Comparison of ENCODE assay signal across 25 cellular contexts in the genomic region with DNA sequence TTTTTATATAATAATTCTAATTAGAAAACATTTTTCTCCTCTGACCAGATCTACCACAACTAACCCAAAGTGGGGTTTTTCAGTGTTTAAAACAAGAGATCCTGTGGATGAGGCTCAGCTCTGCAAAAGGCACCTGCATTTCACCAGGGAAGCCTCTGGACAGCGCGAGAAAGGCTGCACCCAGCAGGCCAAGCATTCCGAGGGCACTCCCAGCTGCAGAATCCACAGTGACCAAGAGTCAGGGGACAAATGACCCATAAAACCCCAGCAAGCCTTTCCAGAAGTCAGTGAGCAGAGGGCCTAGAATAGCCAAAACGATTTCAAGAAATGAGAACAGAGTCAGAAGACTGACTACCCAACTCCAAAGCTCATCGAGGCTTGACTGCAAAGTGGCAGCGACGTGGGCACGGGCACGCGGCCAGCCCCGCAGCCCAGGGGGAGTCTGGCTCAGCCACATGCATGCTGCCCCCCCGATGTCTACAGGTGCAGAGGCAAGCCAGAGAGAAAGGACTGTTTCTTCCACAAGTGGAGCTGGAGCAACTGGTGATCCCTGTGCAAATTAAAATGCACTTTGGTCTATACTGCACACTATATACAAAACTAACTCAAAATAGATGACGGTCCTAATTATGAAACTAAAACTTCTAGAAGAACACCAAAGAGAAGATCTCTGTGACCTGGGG. TPM values are rescaled to one million over a fixed set of nuclear protein-coding genes. Genes with fewer than 3 reads are reported as not detected.
DNase-seq lines count a peak whose midpoint lies in the region; ATAC-seq and TF ChIP-seq lines count a peak whose summit lies in the region.
"Had no signal": no experiment of that assay in that cellular context is flagged by ENCODE, and none has a peak within 500 bp of the region (broad histone marks: within the 10 kb centered on the region; RNA-seq: fewer than 3 reads in every experiment).

No MANE protein-coding gene starts in this region.

- peak overlapping the region in 2 of 3 donors; percentile 17 to 39 for H3K27ac Mint-ChIP-seq in IgD-negative memory B cell
- H3K27ac Mint-ChIP-seq in endothelial cell (ENCODE audit: unreplicated experiment) = no peak overlapping the region
- H3K27ac Mint-ChIP-seq: activated naive CD8-positive, alpha-beta T cell treated with anti-CD3 and anti-CD28 coated beads for 36 hours; naive B cell had no signal

- peak overlapping the region; percentile 20 for H3K27ac ChIP-seq in rectal smooth muscle tissue (ENCODE audit: low read depth, low read length)
- H3K27ac ChIP-seq: coronary artery, prostate gland, testis had no signal

- H3K4me3 ChIP-seq in rectal smooth muscle tissue (ENCODE audit: low read length) = no peak overlapping the region
- H3K4me3 ChIP-seq: coronary artery, prostate gland, testis had no signal

- H3K4me1 ChIP-seq in rectal smooth muscle tissue (ENCODE audit: control insufficient read depth, insufficient read depth, low read length) = peaks cover 11% of the 10 kb centered on the region

- H3K36me3 ChIP-seq in rectal smooth muscle tissue (ENCODE audit: control insufficient read depth, insufficient read depth, low read length) = peaks cover 3% of the 10 kb centered on the region
- H3K36me3 ChIP-seq: prostate gland had no signal

- no peaks in the 10 kb centered on the region for H3K9me3 Mint-ChIP-seq in IgD-negative memory B cell
- no peaks in the 10 kb centered on the region for H3K9me3 Mint-ChIP-seq in endothelial cell (ENCODE audit: unreplicated experiment)
- H3K9me3 Mint-ChIP-seq: activated naive CD8-positive, alpha-beta T cell treated with anti-CD3 and anti-CD28 coated beads for 36 hours; H9; naive B cell had no signal

- H3K4me3 Mint-ChIP-seq in IgD-negative memory B cell = peak overlapping the region in 1 of 4 donors; percentile 9
- H3K4me3 Mint-ChIP-seq in endothelial cell (ENCODE audit: unreplicated experiment) = peak overlapping the region; percentile 65
- H3K4me3 Mint-ChIP-seq: activated naive CD8-positive, alpha-beta T cell treated with anti-CD3 and anti-CD28 coated beads for 36 hours; H9; naive B cell had no signal

- no peaks in the 10 kb centered on the region for H3K27me3 ChIP-seq in rectal smooth muscle tissue (ENCODE audit: control insufficient read depth, insufficient read depth, low read length)
- H3K27me3 ChIP-seq: testis had no signal

- H3K9ac ChIP-seq in rectal smooth muscle tissue (ENCODE audit: low read length) = no peak overlapping the region

- in situ Hi-C loops in ACHN (cut with HindIII; ENCODE audit: low pct_ligation_motif_present, low pct_unique_long_range_greater_than_20kb, low sequenced_read_pairs) = no loop called here

- no peak for TF ChIP-seq CTCF in endothelial cell (IDR thresholded peaks at IDR 0.05; ENCODE audit: unreplicated experiment)

- no peaks in the 10 kb centered on the region for H3K27me3 Mint-ChIP-seq in IgD-negative memory B cell
- H3K27me3 Mint-ChIP-seq in endothelial cell (ENCODE audit: unreplicated experiment) = peaks cover 5% of the 10 kb centered on the region
- H3K27me3 Mint-ChIP-seq: activated naive CD8-positive, alpha-beta T cell treated with anti-CD3 and anti-CD28 coated beads for 36 hours had no signal

- H3K4me1 Mint-ChIP-seq in IgD-negative memory B cell (peaks cover 0 to 2% (median 2%) of the 10 kb centered on the region in 3 donors), endothelial cell (ENCODE audit: unreplicated experiment) (no peaks in the 10 kb centered on the region)
- H3K4me1 Mint-ChIP-seq: activated naive CD8-positive, alpha-beta T cell treated with anti-CD3 and anti-CD28 coated beads for 36 hours; H9 had no signal

- ATAC-seq in GM18861 (IDR thresholded peaks at IDR 0.05; ENCODE audit: unreplicated experiment) (no peak), GM21367 (IDR thresholded peaks at IDR 0.05; ENCODE audit: unreplicated experiment) (no peak)
- ATAC-seq: left lobe of liver had no signal

- H3K36me3 Mint-ChIP-seq in IgD-negative memory B cell (peaks cover 4% of the 10 kb centered on the region), endothelial cell (ENCODE audit: low read depth, unreplicated experiment) (peaks cover 10% of the 10 kb centered on the region)

- DNase-seq in ACHN (peak; percentile 38), endothelial cell (ENCODE audit: low spot score) (no peak), globus pallidus (ENCODE audit: low spot score) (no peak), AML-193 (lab: John Stamatoyannopoulos, UW) (no peak)
- DNase-seq: activated CD4-positive, alpha-beta T cell treated with anti-CD3 and anti-CD28 coated beads for 4 hours; activated effector memory CD4-positive, alpha-beta T cell treated with Interleukin-2 at 50 U/mL for 16 hours; activated naive CD8-positive, alpha-beta T cell treated with anti-CD3 and anti-CD28 coated beads for 36 hours; DMS53; effector memory CD4-positive, alpha-beta T cell; H9; Kasumi-1; naive B cell; NCI-H1417; NCI-H2029 treated with DMSO at 0.1 percent for 48 hours; NCI-H524 treated with DMSO at 0.1 percent for 48 hours; OCI-M1; stimulated activated naive CD4-positive, alpha-beta T cell treated with Interleukin-2 at 50 U/mL for 16 hours; testis had no signal

RNA-seq across cellular contexts. Expression of a gene that starts 26.2 kb away (rescaled TPM):
- polyA plus RNA-seq in IgD-negative memory B cell = not detected
- total RNA-seq in endothelial cell (ENCODE audit: unreplicated experiment) = 0.05 TPM

RNA-seq across cellular contexts. Expression of a gene that starts 54.8 kb away (rescaled TPM):
- 5.4 TPM for polyA plus RNA-seq in IgD-negative memory B cell
- total RNA-seq in endothelial cell (ENCODE audit: unreplicated experiment) = 11.9 TPM
